Comparison of ENCODE assay signal across 15 cellular contexts in the genomic region with DNA sequence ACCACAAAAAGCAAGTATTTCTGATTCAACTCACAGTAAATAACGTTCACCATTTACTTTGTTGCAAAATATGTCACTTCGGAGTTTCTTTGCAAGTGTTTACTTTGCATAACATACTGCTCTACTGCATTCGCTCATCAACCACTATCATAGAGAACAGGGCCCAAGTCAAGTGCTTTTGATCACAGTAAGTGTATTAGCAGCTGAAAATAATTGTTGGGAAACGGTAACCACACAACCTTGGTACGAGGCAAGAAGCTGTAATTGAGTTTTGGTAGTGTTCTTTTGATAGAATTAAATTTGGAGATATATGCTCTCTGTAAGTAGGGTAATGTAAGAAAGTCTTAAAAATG.
"Had no signal": no experiment of that assay in that cellular context is flagged by ENCODE, and none has a peak within 500 bp of the region (broad histone marks: within the 10 kb centered on the region; RNA-seq: fewer than 3 reads in every experiment).

No MANE protein-coding gene starts in this region.

- ATAC-seq: activated CD8-positive, alpha-beta memory T cell treated with anti-CD3 and anti-CD28 coated beads, Interleukin-2, amount 10 ng/mL, durations not matched to agents 7 days and 5 days; effector memory CD8-positive, alpha-beta T cell; gastroesophageal sphincter; sciatic nerve; T-helper 17 cell had no signal

- H3K4me1 ChIP-seq: gastroesophageal sphincter, upper lobe of left lung had no signal

- H3K9me3 Mint-ChIP-seq: activated B cell treated with CpG ODN at 0.5 μM for 24 hours; activated naive CD4-positive, alpha-beta T cell treated with anti-CD3 and anti-CD28 coated beads, Interleukin-2, amount 10 ng/mL, durations not matched to agents 7 days and 5 days; dendritic cell treated with granulocyte-macrophage colony-stimulating factor and Interleukin-4, amounts not matched to agents 40 ng/mL and 50 ng/mL, for 4 days; effector memory CD8-positive, alpha-beta T cell; neural crest cell had no signal

- DNase-seq: activated B cell treated with CpG ODN at 0.5 μM for 24 hours; activated CD4-positive, alpha-beta T cell treated with anti-CD3 and anti-CD28 coated beads, Interleukin-2, amount 50 U/mL, for 1 hour; activated CD8-positive, alpha-beta memory T cell treated with anti-CD3 and anti-CD28 coated beads, Interleukin-2, amount 10 ng/mL, durations not matched to agents 7 days and 5 days; activated naive CD4-positive, alpha-beta T cell treated with anti-CD3 and anti-CD28 coated beads, Interleukin-2, amount 10 ng/mL, durations not matched to agents 7 days and 5 days; cerebellar nuclear complex; effector memory CD8-positive, alpha-beta T cell; kidney glomerular epithelial cell; stimulated activated CD4-positive, alpha-beta T cell treated with anti-CD3 and anti-CD28 coated beads, Interleukin-12 subunit alpha, Interleukin-12 subunit beta, amount 100 ng/mL, for 4 hours; stimulated activated naive CD4-positive, alpha-beta T cell treated with Interleukin-2 at 50 U/mL for 16 hours; T-helper 17 cell; upper lobe of left lung had no signal

- H3K9me3 ChIP-seq: gastroesophageal sphincter, upper lobe of left lung had no signal

- H3K27me3 Mint-ChIP-seq: activated naive CD4-positive, alpha-beta T cell treated with anti-CD3 and anti-CD28 coated beads, Interleukin-2, amount 10 ng/mL, durations not matched to agents 7 days and 5 days; dendritic cell treated with granulocyte-macrophage colony-stimulating factor and Interleukin-4, amounts not matched to agents 40 ng/mL and 50 ng/mL, for 4 days had no signal

- H3K27ac Mint-ChIP-seq: activated B cell treated with CpG ODN at 0.5 μM for 24 hours; dendritic cell treated with granulocyte-macrophage colony-stimulating factor and Interleukin-4, amounts not matched to agents 40 ng/mL and 50 ng/mL, for 4 days; effector memory CD8-positive, alpha-beta T cell had no signal

- H3K27me3 ChIP-seq: gastroesophageal sphincter, upper lobe of left lung had no signal

- H3K4me3 Mint-ChIP-seq: activated B cell treated with CpG ODN at 0.5 μM for 24 hours; activated CD8-positive, alpha-beta memory T cell treated with anti-CD3 and anti-CD28 coated beads, Interleukin-2, amount 10 ng/mL, durations not matched to agents 7 days and 5 days; activated naive CD4-positive, alpha-beta T cell treated with anti-CD3 and anti-CD28 coated beads, Interleukin-2, amount 10 ng/mL, durations not matched to agents 7 days and 5 days; dendritic cell treated with granulocyte-macrophage colony-stimulating factor and Interleukin-4, amounts not matched to agents 40 ng/mL and 50 ng/mL, for 4 days; effector memory CD8-positive, alpha-beta T cell; neural crest cell; T-helper 17 cell had no signal

- H3K4me3 ChIP-seq: gastroesophageal sphincter, upper lobe of left lung had no signal

- H3K4me1 Mint-ChIP-seq: activated B cell treated with CpG ODN at 0.5 μM for 24 hours; activated CD8-positive, alpha-beta memory T cell treated with anti-CD3 and anti-CD28 coated beads, Interleukin-2, amount 10 ng/mL, durations not matched to agents 7 days and 5 days had no signal

- H3K27ac ChIP-seq: gastroesophageal sphincter, upper lobe of left lung had no signal
